14 cellular contexts compared by ENCODE assay signal in genomic region chr14:75342762-75343599, GRCh38.
DNase-seq lines count a peak whose midpoint lies in the region; ATAC-seq and TF ChIP-seq lines count a peak whose summit lies in the region.
"Had no signal": no experiment of that assay in that cellular context is flagged by ENCODE, and none has a peak within 500 bp of the region (broad histone marks: within the 10 kb centered on the region; RNA-seq: fewer than 3 reads in every experiment).

No MANE protein-coding gene starts in this region.

- ATAC-seq in GM21529 (IDR thresholded peaks at IDR 0.05; ENCODE audit: unreplicated experiment) (peak; percentile 49), upper lobe of left lung (ENCODE audit: low FRiP score in 2 of 2) (no peak)
- ATAC-seq: activated naive CD4-positive, alpha-beta T cell treated with anti-CD3 and anti-CD28 coated beads, Interleukin-2, amount 50 U/mL, for 72 hours had no signal

- no peak for TF ChIP-seq EP300 in upper lobe of left lung (IDR thresholded peaks at IDR 0.05)

- no peak for TF ChIP-seq POLR2A in upper lobe of left lung (IDR thresholded peaks at IDR 0.05)

- H3K36me3 ChIP-seq in upper lobe of left lung (no peaks in the 10 kb centered on the region), PC-9 (ENCODE audit: low read depth) (no peaks in the 10 kb centered on the region), smooth muscle cell (ENCODE audit: low read depth) (no peaks in the 10 kb centered on the region)

- intact Hi-C loops in PC-9 (cut with micrococcal nuclease; ENCODE audit: unreplicated experiment): no loop called here

- POLR2A ChIA-PET in PC-9 (lab: Charles Lee; ENCODE audit: unreplicated experiment): interaction anchor here (0.6 kb wide), 1 partner anchor 29 kb away, joined by 4 read pairs; no protein-coding TSS in a partner anchor

- DNase-seq in GM12865 (ENCODE audit: low read depth) (peak; percentile 39), KBM-7 (peak; percentile 24), middle frontal gyrus (ENCODE audit: extremely low spot score, low spot score) (peak; percentile 57), upper lobe of left lung (no peak), PC-9 (no peak), H4 (ENCODE audit: low spot score) (no peak), smooth muscle cell (lab: John Stamatoyannopoulos, UW; ENCODE audit: unreplicated experiment) (no peak)
- DNase-seq: erythroblast; H7; RPMI8226; stimulated activated CD4-positive, alpha-beta T cell treated with anti-CD3 and anti-CD28 coated beads, Interleukin-15, amount 100 ng/mL, for 24 hours; stimulated activated CD8-positive, alpha-beta memory T cell treated with anti-CD3 and anti-CD28 coated beads, Interleukin-4, amount 100 ng/mL, for 48 hours had no signal

- BruUV-seq in PC-9 (replicated peaks; lab: Mats Ljungman, UMichigan): no TSS peak

- H3K9me2 ChIP-seq in PC-9 (ENCODE audit: insufficient read depth): no peaks in the 10 kb centered on the region

- in situ Hi-C loops in KBM-7 (cut with MboI; ENCODE audit: low pct_unique_long_range_greater_than_20kb, low sequenced_read_pairs): no loop called here

- no peaks in the 10 kb centered on the region for H3K9me3 ChIP-seq in upper lobe of left lung
- no peaks in the 10 kb centered on the region for H3K9me3 ChIP-seq in PC-9 (ENCODE audit: insufficient read depth, low read depth)
- no peaks in the 10 kb centered on the region for H3K9me3 ChIP-seq in smooth muscle cell (replicated peaks; ENCODE audit: low read depth)

- H2AFZ ChIP-seq in PC-9: no peak overlapping the region
- no peak overlapping the region for H2AFZ ChIP-seq in smooth muscle cell (ENCODE audit: low read depth)

- 79 to 82% methylated on average over 4 of the region's 4 CpGs for WGBS in upper lobe of left lung, 2 donors
- 72% methylated on average over 4 of the region's 4 CpGs for WGBS in smooth muscle cell (ENCODE audit: low lambda C conversion rate)

- TF ChIP-seq CTCF in GM12865 (IDR thresholded peaks at IDR 0.05; ENCODE audit: insufficient read depth, low read depth, low read length, missing control alignments): no peak
- TF ChIP-seq CTCF in upper lobe of left lung (IDR thresholded peaks at IDR 0.05): no peak
- no peak for TF ChIP-seq CTCF in PC-9 (conservative IDR thresholded peaks at IDR 0.05)
- TF ChIP-seq CTCF in smooth muscle cell (IDR thresholded peaks at IDR 0.05; ENCODE audit: borderline replicate concordance, insufficient read depth, poor library complexity, severe bottlenecking): no peak

- peaks cover 34 to 43% (median 35%) of the 10 kb centered on the region in 4 donors for H3K4me1 ChIP-seq in upper lobe of left lung
- no peaks in the 10 kb centered on the region for H3K4me1 ChIP-seq in PC-9 (replicated peaks; ENCODE audit: insufficient read depth)
- no peaks in the 10 kb centered on the region for H3K4me1 ChIP-seq in smooth muscle cell (ENCODE audit: low read depth)

- CTCF ChIA-PET in PC-9 (lab: Charles Lee): interaction anchor here (0.5 to 0.8 kb wide), 2 partner anchors 14 to 39 kb away, joined by 3 to 4 read pairs; no protein-coding TSS in a partner anchor

- H3K79me2 ChIP-seq in PC-9 (ENCODE audit: low read depth) (no peaks in the 10 kb centered on the region), smooth muscle cell (ENCODE audit: low read depth) (no peaks in the 10 kb centered on the region)

- H3K4me2 ChIP-seq in PC-9 (no peak overlapping the region), smooth muscle cell (no peak overlapping the region)

- H3K27ac ChIP-seq in upper lobe of left lung (peak overlapping the region in 2 of 4 donors; percentile 91 to 94), PC-9 (no peak overlapping the region), smooth muscle cell (ENCODE audit: low read depth) (no peak overlapping the region)

- no peaks in the 10 kb centered on the region for H3F3A ChIP-seq in PC-9 (ENCODE audit: insufficient read depth, low read depth)
- H3F3A ChIP-seq in smooth muscle cell (ENCODE audit: low read depth): no peaks in the 10 kb centered on the region

- H3K27me3 ChIP-seq in upper lobe of left lung (no peaks in the 10 kb centered on the region), PC-9 (ENCODE audit: insufficient read depth, low read depth) (no peaks in the 10 kb centered on the region), smooth muscle cell (ENCODE audit: low read depth) (no peaks in the 10 kb centered on the region)

- H3K9ac ChIP-seq in smooth muscle cell (ENCODE audit: low read depth): no peak overlapping the region

- no peaks in the 10 kb centered on the region for H4K20me1 ChIP-seq in PC-9 (ENCODE audit: insufficient read depth)
- no peaks in the 10 kb centered on the region for H4K20me1 ChIP-seq in smooth muscle cell (ENCODE audit: low read depth)

- H3K4me3 ChIP-seq in GM12865 (ENCODE audit: low read depth, low read length) (no peak overlapping the region), upper lobe of left lung (no peak overlapping the region), PC-9 (no peak overlapping the region), smooth muscle cell (no peak overlapping the region)

Comparison
In these comparisons a context has a peak if more than half of its experiments do, and no peak if none do; other contexts are left out.
1. DNase-seq: peak in GM12865 (single experiment), KBM-7 (single experiment) and middle frontal gyrus (single experiment); none in upper lobe of left lung (0 of 2), PC-9 (0 of 2), H4 (single experiment) and smooth muscle cell (single experiment).